Comparison of ENCODE assay signal across 23 cellular contexts in the genomic region with DNA sequence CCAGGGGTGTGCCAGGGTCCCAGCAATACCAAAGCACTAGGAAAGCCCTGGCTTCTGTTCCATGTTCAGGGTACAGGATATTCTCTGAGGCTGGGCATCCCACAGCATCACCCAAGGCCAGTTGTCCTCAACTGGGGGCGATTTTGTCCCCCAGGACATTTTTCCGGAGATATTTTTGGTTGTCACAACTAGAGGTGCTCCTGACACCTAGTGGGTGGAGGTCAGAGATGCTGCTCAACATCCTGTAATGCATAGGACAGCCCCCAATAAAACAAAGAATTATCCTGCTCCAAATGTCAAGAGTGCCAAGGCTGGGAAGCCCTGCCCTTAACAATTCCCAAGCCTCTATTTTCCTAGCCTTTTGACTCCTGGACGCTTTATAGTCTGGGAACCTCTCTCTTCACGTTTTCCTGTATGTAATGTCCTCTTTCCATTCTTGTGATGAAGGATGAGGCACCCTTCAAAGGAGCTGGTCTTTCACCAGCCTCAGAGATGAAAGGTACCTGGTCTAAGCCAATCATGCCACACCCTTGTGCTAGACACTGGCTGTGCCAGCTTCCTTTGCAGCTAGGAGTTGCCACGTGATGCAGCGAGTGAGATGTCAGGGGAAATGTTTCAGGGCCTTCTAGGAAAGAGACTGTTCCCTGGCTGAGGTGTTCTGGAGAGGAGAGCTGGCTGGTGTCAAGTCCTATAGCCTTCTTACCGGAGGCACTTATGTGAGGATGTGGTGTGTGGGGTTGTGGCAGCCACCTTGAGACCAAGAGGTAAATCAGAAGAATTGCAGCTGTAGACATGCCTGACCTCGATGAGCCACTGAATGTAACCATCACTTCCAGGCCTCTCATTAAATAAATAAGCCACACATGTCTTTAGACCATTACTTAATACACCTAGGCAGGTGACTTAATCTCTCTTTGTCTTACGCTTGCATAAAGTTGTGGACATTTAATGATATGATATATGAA. TPM values are rescaled to one million over a fixed set of nuclear protein-coding genes. Genes with fewer than 3 reads are reported as not detected.
A peak's percentile ranks its signal among the peaks of the same experiment; 100 is the strongest.
DNase-seq lines count a peak whose midpoint lies in the region; ATAC-seq and TF ChIP-seq lines count a peak whose summit lies in the region.
"Had no signal": no experiment of that assay in that cellular context is flagged by ENCODE, and none has a peak within 500 bp of the region (broad histone marks: within the 10 kb centered on the region; RNA-seq: fewer than 3 reads in every experiment).

No MANE protein-coding gene starts in this region.

- H2BK12ac ChIP-seq in neuronal stem cell (ENCODE audit: low read length): no peak overlapping the region

- no peak overlapping the region for H2BK15ac ChIP-seq in neuronal stem cell (ENCODE audit: low read length)

- no peaks in the 10 kb centered on the region for H3K9me3 Mint-ChIP-seq in activated naive CD4-positive, alpha-beta T cell treated with anti-CD3 and anti-CD28 coated beads, Interleukin-2, amount 10 ng/mL, durations not matched to agents 7 days and 5 days
- H3K9me3 Mint-ChIP-seq: CD8-positive, alpha-beta T cell had no signal

- H3K4ac ChIP-seq in neuronal stem cell (ENCODE audit: low read length): no peak overlapping the region

- DNase-seq in activated naive CD4-positive, alpha-beta T cell treated with anti-CD3 and anti-CD28 coated beads, Interleukin-2, amount 10 ng/mL, durations not matched to agents 7 days and 5 days: no peak
- DNase-seq in activated naive CD4-positive, alpha-beta T cell treated with Interleukin-2 at 50 U/mL for 16 hours: no peak
- DNase-seq in RWPE2 (ENCODE audit: low spot score) (peak; percentile 35), neuronal stem cell (ENCODE audit: low spot score) (no peak), PC-9 (no peak)
- DNase-seq: AML-193; C1 segment of cervical spinal cord; Calu3; CD8-positive, alpha-beta T cell; DMS153; GDM1; KBM-7; NCI-H1092 treated with DMSO at 0.1 percent for 48 hours; NCI-H146; NCI-H2029; NCI-H226; NCI-H510A treated with DMSO at 0.1 percent for 48 hours; NCI-H748 treated with DMSO at 0.1 percent for 48 hours; SHP77 had no signal

- H3K9ac ChIP-seq in neuronal stem cell (ENCODE audit: low read depth, low read length, poor library complexity): no peak overlapping the region

- H3F3A ChIP-seq in PC-9 (ENCODE audit: insufficient read depth, low read depth): no peaks in the 10 kb centered on the region

- H3K4me1 Mint-ChIP-seq in activated naive CD4-positive, alpha-beta T cell treated with anti-CD3 and anti-CD28 coated beads, Interleukin-2, amount 10 ng/mL, durations not matched to agents 7 days and 5 days: no peaks in the 10 kb centered on the region

- H3K36me3 ChIP-seq in RWPE2 (ENCODE audit: low read depth) (no peaks in the 10 kb centered on the region), neuronal stem cell (replicated peaks in 1 of 2; ENCODE audit: control insufficient read depth in 2 of 2, insufficient read depth in 2 of 2, low read length in 2 of 2) (no peaks in the 10 kb centered on the region), PC-9 (ENCODE audit: low read depth) (no peaks in the 10 kb centered on the region)

- H4K20me1 ChIP-seq in PC-9 (ENCODE audit: insufficient read depth): no peaks in the 10 kb centered on the region

- no peak overlapping the region for H3K4me3 ChIP-seq in RWPE2 (ENCODE audit: severe bottlenecking)
- no peak overlapping the region for H3K4me3 ChIP-seq in neuronal stem cell (ENCODE audit: low read length in 2 of 2)
- H3K4me3 ChIP-seq in PC-9: no peak overlapping the region

- ATAC-seq in RWPE2 (ENCODE audit: low read depth) (no peak), GM19455 (IDR thresholded peaks at IDR 0.05; ENCODE audit: unreplicated experiment) (no peak)
- no peak for ATAC-seq in activated CD4-positive, CD25-positive, alpha-beta regulatory T cell treated with anti-CD3 and anti-CD28 coated beads, Interleukin-2, amount 50 U/mL, for 24 hours
- ATAC-seq: CD8-positive, alpha-beta T cell had no signal

- H3K27ac Mint-ChIP-seq in activated naive CD4-positive, alpha-beta T cell treated with anti-CD3 and anti-CD28 coated beads, Interleukin-2, amount 10 ng/mL, durations not matched to agents 7 days and 5 days: peak overlapping the region; percentile 16
- H3K27ac Mint-ChIP-seq: CD8-positive, alpha-beta T cell had no signal

- no peak overlapping the region for H3K23ac ChIP-seq in neuronal stem cell (ENCODE audit: low read depth, low read length, poor library complexity)

- no peak overlapping the region for H2BK5ac ChIP-seq in neuronal stem cell (ENCODE audit: low read length)

- BruUV-seq in PC-9 (replicated peaks; lab: Mats Ljungman, UMichigan): no TSS peak

- H3K27me3 Mint-ChIP-seq in activated naive CD4-positive, alpha-beta T cell treated with anti-CD3 and anti-CD28 coated beads, Interleukin-2, amount 10 ng/mL, durations not matched to agents 7 days and 5 days: peaks cover 20% of the 10 kb centered on the region

- no peak overlapping the region for H2AK5ac ChIP-seq in neuronal stem cell (ENCODE audit: low read depth, low read length)

- no peak overlapping the region for H2AFZ ChIP-seq in neuronal stem cell (ENCODE audit: low read length)
- H2AFZ ChIP-seq in PC-9: no peak overlapping the region

- H3K4me2 ChIP-seq in neuronal stem cell (ENCODE audit: insufficient read depth, low read length, poor library complexity, severe bottlenecking) (no peak overlapping the region), PC-9 (no peak overlapping the region)

- H3K4me1 ChIP-seq in RWPE2 (ENCODE audit: insufficient read depth, poor library complexity, severe bottlenecking): peaks cover 3% of the 10 kb centered on the region
- peaks cover 2 to 5% of the 10 kb centered on the region in 2 donors for H3K4me1 ChIP-seq in neuronal stem cell (ENCODE audit: control insufficient read depth in 2 of 2, insufficient read depth in 1 of 2, low read depth in 1 of 2, low read length in 2 of 2)
- no peaks in the 10 kb centered on the region for H3K4me1 ChIP-seq in PC-9 (replicated peaks; ENCODE audit: insufficient read depth)

- H3K27me3 ChIP-seq in RWPE2 (ENCODE audit: insufficient read depth, poor library complexity, severe bottlenecking): no peaks in the 10 kb centered on the region
- no peaks in the 10 kb centered on the region for H3K27me3 ChIP-seq in neuronal stem cell (ENCODE audit: control insufficient read depth in 3 of 3, insufficient read depth in 3 of 3, low read depth in 1 of 3, low read length in 3 of 3)
- H3K27me3 ChIP-seq in PC-9 (ENCODE audit: insufficient read depth, low read depth): peaks cover 66% of the 10 kb centered on the region

- H3K36me3 Mint-ChIP-seq in activated naive CD4-positive, alpha-beta T cell treated with anti-CD3 and anti-CD28 coated beads, Interleukin-2, amount 10 ng/mL, durations not matched to agents 7 days and 5 days: no peaks in the 10 kb centered on the region
- H3K36me3 Mint-ChIP-seq: CD8-positive, alpha-beta T cell had no signal

- H3K79me2 ChIP-seq in PC-9 (ENCODE audit: low read depth): no peaks in the 10 kb centered on the region

- TF ChIP-seq CTCF in RWPE2 (IDR thresholded peaks at IDR 0.05; ENCODE audit: poor library complexity, severe bottlenecking) (no peak), PC-9 (conservative IDR thresholded peaks at IDR 0.05) (no peak)

- no CpG with 5 or more reads among the region's 9 CpGs for WGBS in neuronal stem cell (ENCODE audit: extremely low coverage in 2 of 2, insufficient read length in 2 of 2, insufficient replicate concordance in 1 of 2), 2 donors

- H3K9me3 ChIP-seq in RWPE2 (ENCODE audit: severe bottlenecking): no peaks in the 10 kb centered on the region
- H3K9me3 ChIP-seq in neuronal stem cell (replicated peaks in 1 of 2; ENCODE audit: control insufficient read depth in 2 of 2, insufficient read depth in 1 of 2, low read depth in 1 of 2, low read length in 2 of 2): peaks cover 0 to 6% of the 10 kb centered on the region in 2 donors
- no peaks in the 10 kb centered on the region for H3K9me3 ChIP-seq in PC-9 (ENCODE audit: insufficient read depth, low read depth)

- H3K9me2 ChIP-seq in PC-9 (ENCODE audit: insufficient read depth): no peaks in the 10 kb centered on the region

- H3K27ac ChIP-seq in RWPE2 (ENCODE audit: poor library complexity, severe bottlenecking) (no peak overlapping the region), neuronal stem cell (replicated peaks; ENCODE audit: low read length) (no peak overlapping the region), PC-9 (no peak overlapping the region)

- no peak overlapping the region for H3K4me3 Mint-ChIP-seq in activated naive CD4-positive, alpha-beta T cell treated with anti-CD3 and anti-CD28 coated beads, Interleukin-2, amount 10 ng/mL, durations not matched to agents 7 days and 5 days
- H3K4me3 Mint-ChIP-seq: CD8-positive, alpha-beta T cell had no signal

- TF ChIP-seq RAD21 in Ishikawa (IDR thresholded peaks at IDR 0.05; ENCODE audit: low read depth): no peak

- POLR2A ChIA-PET in PC-9 (lab: Charles Lee; ENCODE audit: unreplicated experiment): no interaction called here

- no peak for TF ChIP-seq EP300 in Ishikawa (IDR thresholded peaks at IDR 0.05; ENCODE audit: borderline replicate concordance)

- CTCF ChIA-PET in activated naive CD4-positive, alpha-beta T cell treated with anti-CD3 and anti-CD28 coated beads, Interleukin-2, amount 10 ng/mL, durations not matched to agents 7 days and 5 days (lab: Charles Lee): interaction anchor here (1.2 kb wide), 1 partner anchor 64 kb away, joined by 3 read pairs; no protein-coding TSS in a partner anchor
- CTCF ChIA-PET in PC-9 (lab: Charles Lee): no interaction called here

- no peak overlapping the region for H3K18ac ChIP-seq in neuronal stem cell (ENCODE audit: low read length)

- H4K91ac ChIP-seq in neuronal stem cell (ENCODE audit: low read depth, low read length, poor library complexity): no peak overlapping the region

- intact Hi-C loops in PC-9 (cut with micrococcal nuclease; ENCODE audit: unreplicated experiment): no loop called here

- no peaks in the 10 kb centered on the region for H3K79me1 ChIP-seq in neuronal stem cell (ENCODE audit: low read depth, low read length)

- no peak overlapping the region for H4K8ac ChIP-seq in neuronal stem cell (ENCODE audit: low read depth, low read length)

- H2BK120ac ChIP-seq in neuronal stem cell (ENCODE audit: low read depth, low read length): no peak overlapping the region

- H3K14ac ChIP-seq in neuronal stem cell (ENCODE audit: low read length): peak overlapping the region; percentile 42

TF ChIP-seq in Ishikawa, 13 proteins besides CTCF, POLR2A, EP300 and RAD21:
- TF ChIP-seq, protein P1, sequence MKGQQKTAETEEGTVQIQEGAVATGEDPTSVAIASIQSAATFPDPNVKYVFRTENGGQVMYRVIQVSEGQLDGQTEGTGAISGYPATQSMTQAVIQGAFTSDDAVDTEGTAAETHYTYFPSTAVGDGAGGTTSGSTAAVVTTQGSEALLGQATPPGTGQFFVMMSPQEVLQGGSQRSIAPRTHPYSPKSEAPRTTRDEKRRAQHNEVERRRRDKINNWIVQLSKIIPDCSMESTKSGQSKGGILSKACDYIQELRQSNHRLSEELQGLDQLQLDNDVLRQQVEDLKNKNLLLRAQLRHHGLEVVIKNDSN (IDR thresholded peaks at IDR 0.05): 0 out of 2 replicates have a peak, but pooled peaks have one; percentile 8
- no peak for TF ChIP-seq ZBTB7A (IDR thresholded peaks at IDR 0.05; ENCODE audit: low read depth)

RNA-seq across cellular contexts. Expression of a gene that starts 23.4 kb away (rescaled TPM):
- polyA plus RNA-seq in neuronal stem cell (2013, experiment 1 of 2): 8.5 TPM
- polyA plus RNA-seq in neuronal stem cell (2013, experiment 2 of 2): 8.4 TPM
- total RNA-seq in PC-9 (2021): 0.55 TPM in 1 of 2 replicates, not detected in the other
- total RNA-seq: CD8-positive, alpha-beta T cell; OCI-LY7 had no signal
